7 cellular contexts compared by ENCODE assay signal in the genomic region with DNA sequence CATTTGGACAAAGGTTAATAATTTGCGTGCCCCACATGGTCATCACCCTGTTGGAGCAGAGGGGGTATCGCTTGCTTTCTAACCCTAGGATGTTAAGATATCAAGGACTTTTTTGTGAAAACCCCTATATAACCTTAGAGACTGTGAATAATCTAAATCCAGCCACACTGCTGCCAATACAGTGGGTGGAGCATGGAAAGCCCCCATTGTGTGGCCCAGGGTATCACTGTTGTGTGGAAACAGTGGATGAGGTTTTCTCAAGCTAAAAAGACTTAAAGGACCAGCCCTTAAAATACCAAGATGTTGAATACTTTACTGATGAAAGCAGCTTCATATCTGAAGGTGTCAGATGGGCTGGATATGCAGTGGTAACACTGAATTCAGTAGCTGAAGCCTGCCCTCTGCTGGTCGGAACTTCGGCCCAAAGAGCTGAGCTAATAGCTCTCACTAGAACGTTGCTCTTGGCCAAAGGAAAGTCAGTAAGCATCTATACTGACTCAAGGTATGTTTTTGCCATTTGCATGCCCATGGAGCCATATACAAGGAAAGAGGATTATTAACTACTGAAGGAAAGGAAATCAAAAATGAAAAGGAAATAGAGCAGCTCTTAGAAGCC.
DNase-seq lines count a peak whose midpoint lies in the region; ATAC-seq lines count a peak whose summit lies in the region.

No MANE protein-coding gene starts in this region.

- H3K27me3 ChIP-seq in HAP-1 (ENCODE audit: low read depth): no peaks in the 10 kb centered on the region

- no peak overlapping the region for H3K4me3 ChIP-seq in HAP-1

- no peaks in the 10 kb centered on the region for H3K9me3 ChIP-seq in HAP-1

- no peaks in the 10 kb centered on the region for H3K36me3 ChIP-seq in HAP-1 (replicated peaks)

- H3K4me1 ChIP-seq in HAP-1: no peaks in the 10 kb centered on the region

- in situ Hi-C loops in HAP-1 (cut with MboI; ENCODE audit: low sequenced_read_pairs): no loop called here

- DNase-seq in GF-D8 (lab: John Stamatoyannopoulos, UW) (peak; percentile 7), HAP-1 (ENCODE audit: low spot score in 2 of 2) (peak; percentile 18 to 87), NCI-H345 (lab: John Stamatoyannopoulos, UW) (peak; percentile 65), anterior cingulate cortex (lab: John Stamatoyannopoulos, UW) (peak in 48 of 58 donors; percentile 0 to 73 (median 27)), iPS-NIHi7 (ENCODE audit: extremely low spot score) (peak; percentile 10)
- DNase-seq in stimulated activated CD8-positive, alpha-beta memory T cell treated with anti-CD3 and anti-CD28 coated beads, Interleukin-2, amount 100 ng/mL, for 48 hours (ENCODE audit: low read depth in 2 of 2): peak; percentile 11 to 36

- ATAC-seq in HG03175 (IDR thresholded peaks at IDR 0.05; ENCODE audit: unreplicated experiment): no peak

Comparison
In these comparisons a context has a peak if more than half of its experiments do, and no peak if none do; other contexts are left out.
1. DNase-seq: peak in every context shown above with its lines; median percentile 65 in NCI-H345; 52 in HAP-1; 27 in anterior cingulate cortex; 24 in stimulated activated CD8-positive, alpha-beta memory T cell treated with anti-CD3 and anti-CD28 coated beads, Interleukin-2, amount 100 ng/mL, for 48 hours; 10 in iPS-NIHi7; 7 in GF-D8.